In genomic region chr2:130370490-130370889, GRCh38 we compare ENCODE assay signal across 10 cellular contexts. TPM values are rescaled to one million over a fixed set of nuclear protein-coding genes. Genes with fewer than 3 reads are reported as not detected.
DNase-seq lines count a peak whose midpoint lies in the region; ATAC-seq and TF ChIP-seq lines count a peak whose summit lies in the region.
"Had no signal": no experiment of that assay in that cellular context is flagged by ENCODE, and none has a peak within 500 bp of the region (broad histone marks: within the 10 kb centered on the region; RNA-seq: fewer than 3 reads in every experiment).

No MANE protein-coding gene starts in this region.

- peak in 4 of 10 experiments; percentile 22 to 29 (median 26) for DNase-seq in CD4-positive, alpha-beta T cell
- peak; percentile 56 for DNase-seq in activated T-cell treated with anti-CD3 and anti-CD28 coated beads, Interleukin-2, amount 50 U/mL, for 24 hours
- DNase-seq in mesenteric fat pad (ENCODE audit: low spot score) (peak; percentile 65), ecto neural progenitor cell (ENCODE audit: low spot score) (no peak), KBM-7 (no peak), kidney glomerular epithelial cell (lab: John Stamatoyannopoulos, UW) (no peak), NCI-H187 treated with DMSO at 0.1 percent for 48 hours (lab: John Stamatoyannopoulos, UW) (no peak)
- DNase-seq: retina, stomach had no signal

- peak; percentile 52 for ATAC-seq in CD4-positive, alpha-beta T cell (ENCODE audit: poor library complexity)
- peak; percentile 41 for ATAC-seq in HG03442 (IDR thresholded peaks at IDR 0.05; ENCODE audit: unreplicated experiment)

- no peak for TF ChIP-seq CTCF in CD4-positive, alpha-beta T cell (IDR thresholded peaks at IDR 0.05)

- intact Hi-C loops in CD4-positive, alpha-beta T cell (cut with DNase I, micrococcal nuclease): loop anchor here in 1 of 2 experiments (2.0 to 10.0 kb wide), 5 partner anchors 16 to 1124 kb away; partner anchors contain the start of genes GPR148, MZT2A, MZT2B and PLEKHB2

- CTCF ChIA-PET in CD4-positive, alpha-beta T cell (lab: Charles Lee): interaction anchor here (1.0 kb wide), 1 partner anchor 38 kb away, joined by 3 read pairs; no protein-coding TSS in a partner anchor

- H3K4me3 Mint-ChIP-seq in CD4-positive, alpha-beta T cell: peak overlapping the region; percentile 92
- H3K4me3 Mint-ChIP-seq in activated T-cell treated with anti-CD3 and anti-CD28 coated beads, Interleukin-2, amount 50 U/mL, for 24 hours: peak overlapping the region; percentile 92

- peak overlapping the region; percentile 16 for H3K27ac ChIP-seq in CD4-positive, alpha-beta T cell (ENCODE audit: low read depth, low read length)

- H3K4me1 Mint-ChIP-seq in CD4-positive, alpha-beta T cell (ENCODE audit: low read depth): peaks cover 55% of the 10 kb centered on the region
- H3K4me1 Mint-ChIP-seq in activated T-cell treated with anti-CD3 and anti-CD28 coated beads, Interleukin-2, amount 50 U/mL, for 24 hours (ENCODE audit: low read depth): peaks cover 41% of the 10 kb centered on the region

- POLR2A ChIA-PET in CD4-positive, alpha-beta T cell (lab: Charles Lee): interaction anchor here (1.2 to 6.6 kb wide), 2 partner anchors 28 to 189 kb away, joined by 3 to 119 read pairs; partner anchors contain the start of genes IMP4 and SMPD4

- in situ Hi-C loops in KBM-7 (cut with MboI; ENCODE audit: low pct_unique_long_range_greater_than_20kb, low sequenced_read_pairs): no loop called here

- H3K27ac Mint-ChIP-seq in CD4-positive, alpha-beta T cell: peak overlapping the region; percentile 97
- H3K27ac Mint-ChIP-seq in activated T-cell treated with anti-CD3 and anti-CD28 coated beads, Interleukin-2, amount 50 U/mL, for 24 hours: peak overlapping the region; percentile 95

- peaks cover 25% of the 10 kb centered on the region for H3K36me3 Mint-ChIP-seq in CD4-positive, alpha-beta T cell (ENCODE audit: low read depth)
- peaks cover 50% of the 10 kb centered on the region for H3K36me3 Mint-ChIP-seq in activated T-cell treated with anti-CD3 and anti-CD28 coated beads, Interleukin-2, amount 50 U/mL, for 24 hours (ENCODE audit: low read depth)

- no peaks in the 10 kb centered on the region for H3K27me3 Mint-ChIP-seq in CD4-positive, alpha-beta T cell
- no peaks in the 10 kb centered on the region for H3K27me3 Mint-ChIP-seq in activated T-cell treated with anti-CD3 and anti-CD28 coated beads, Interleukin-2, amount 50 U/mL, for 24 hours

- no peaks in the 10 kb centered on the region for H3K27me3 ChIP-seq in CD4-positive, alpha-beta T cell (ENCODE audit: control insufficient read depth, insufficient read depth, low read length)
- H3K27me3 ChIP-seq: stomach had no signal

- H3K9me3 Mint-ChIP-seq in CD4-positive, alpha-beta T cell: no peaks in the 10 kb centered on the region
- no peaks in the 10 kb centered on the region for H3K9me3 Mint-ChIP-seq in activated T-cell treated with anti-CD3 and anti-CD28 coated beads, Interleukin-2, amount 50 U/mL, for 24 hours

- H3K9me3 ChIP-seq in CD4-positive, alpha-beta T cell (ENCODE audit: control insufficient read depth, low read length): no peaks in the 10 kb centered on the region
- H3K9me3 ChIP-seq: stomach had no signal

RNA-seq across cellular contexts. Expression of gene PTPN18, which starts 14.6 kb away (rescaled TPM):
- 10 to 100 TPM; 27.6 to 27.8 TPM for total RNA-seq in CD4-positive, alpha-beta T cell
- total RNA-seq in mesenteric fat pad: 52.2 TPM

RNA-seq across cellular contexts. Expression of gene IMP4, which starts 27.8 kb away (rescaled TPM):
- 10 to 100 TPM; 81.7 to 88.1 TPM for total RNA-seq in CD4-positive, alpha-beta T cell
- 104 TPM for total RNA-seq in mesenteric fat pad

Comparison
In these comparisons a context has a peak if more than half of its experiments do, and no peak if none do; other contexts are left out.
1. DNase-seq: peak in activated T-cell treated with anti-CD3 and anti-CD28 coated beads, Interleukin-2, amount 50 U/mL, for 24 hours (single experiment) and mesenteric fat pad (single experiment); none in ecto neural progenitor cell (single experiment), KBM-7 (single experiment), kidney glomerular epithelial cell (single experiment) and NCI-H187 treated with DMSO at 0.1 percent for 48 hours (single experiment).